8 cellular contexts compared by ENCODE assay signal in genomic region chr19:55258476-55258827, GRCh38. TPM values are rescaled to one million over a fixed set of nuclear protein-coding genes. Genes with fewer than 3 reads are reported as not detected.
DNase-seq lines count a peak whose midpoint lies in the region; ATAC-seq and TF ChIP-seq lines count a peak whose summit lies in the region.

No MANE protein-coding gene starts in this region.

- H3K27me3 Mint-ChIP-seq in brain, result peaks cover 4% of the 10 kb centered on the region
- no peaks in the 10 kb centered on the region for H3K27me3 Mint-ChIP-seq in stimulated activated naive B cell treated with anti-CD40 and anti-IgM and Interleukin-4, amounts not matched to agents 10 μg/mL and 1 μg/mL and 100 μg/mL, for 72 hours

- peak overlapping the region; percentile 98; the same call in 1 of the 2 replicates for H3K4me2 ChIP-seq in OCI-LY7 (ENCODE audit: low read length)

- peaks cover 11% of the 10 kb centered on the region for H3K36me3 Mint-ChIP-seq in brain
- peaks cover 40 to 48% of the 10 kb centered on the region in 2 donors for H3K36me3 Mint-ChIP-seq in stimulated activated naive B cell treated with anti-CD40 and anti-IgM and Interleukin-4, amounts not matched to agents 10 μg/mL and 1 μg/mL and 100 μg/mL, for 72 hours

- H3K9me3 Mint-ChIP-seq in brain, result peaks cover 0 to 4% (median 0%) of the 10 kb centered on the region in 5 experiments
- H3K9me3 Mint-ChIP-seq in stimulated activated naive B cell treated with anti-CD40 and anti-IgM and Interleukin-4, amounts not matched to agents 10 μg/mL and 1 μg/mL and 100 μg/mL, for 72 hours, result no peaks in the 10 kb centered on the region

- CTCF ChIA-PET in HEK293T (lab: Yijun Ruan, JAX) (interaction anchor here (0.9 kb wide), 1 partner anchor 112 kb away, joined by 3 read pairs; no protein-coding TSS in a partner anchor), OCI-LY7 (lab: Charles Lee; ENCODE audit: unreplicated experiment) (no interaction called here)

- H4K20me1 ChIP-seq in OCI-LY7 (ENCODE audit: insufficient read depth, low read length), result no peaks in the 10 kb centered on the region

- H3K9me2 ChIP-seq in OCI-LY7 (ENCODE audit: insufficient read depth, low read length), result no peaks in the 10 kb centered on the region

- intact Hi-C loops in OCI-LY7 (cut with micrococcal nuclease; ENCODE audit: unreplicated experiment), result loop anchor here (2.0 kb wide), 1 partner anchor 80 kb away; no protein-coding TSS in a partner anchor

- peak overlapping the region; percentile 78 for H3K4me3 ChIP-seq in OCI-LY7 (ENCODE audit: low read depth, low read length, poor library complexity, severe bottlenecking)

- POLR2A ChIA-PET in HEK293T (lab: Yijun Ruan, JAX), result interaction anchor here (0.7 to 2.8 kb wide), 14 partner anchors 10 to 218 kb away, joined by 3 to 34 read pairs (median 8); partner anchors contain the start of genes BRSK1, DNAAF3, HSPBP1 and SYT5
- POLR2A ChIA-PET in OCI-LY7 (lab: Charles Lee), result interaction anchor here (3.9 kb wide), 1 partner anchor 18 kb away, joined by 32 read pairs; no protein-coding TSS in a partner anchor

- H3K4me3 Mint-ChIP-seq in brain, result peak overlapping the region; percentile 83 to 93 (median 93)
- H3K4me3 Mint-ChIP-seq in stimulated activated naive B cell treated with anti-CD40 and anti-IgM and Interleukin-4, amounts not matched to agents 10 μg/mL and 1 μg/mL and 100 μg/mL, for 72 hours, result peak overlapping the region; percentile 77 to 98

- H3K27ac Mint-ChIP-seq in brain, result peak overlapping the region in 1 of 5 experiments; percentile 87
- peak overlapping the region; percentile 98 for H3K27ac Mint-ChIP-seq in stimulated activated naive B cell treated with anti-CD40 and anti-IgM and Interleukin-4, amounts not matched to agents 10 μg/mL and 1 μg/mL and 100 μg/mL, for 72 hours

- no peak overlapping the region for H2AFZ ChIP-seq in OCI-LY7 (ENCODE audit: low read length)

- no peak for TF ChIP-seq CTCF in OCI-LY7 (conservative IDR thresholded peaks at IDR 0.05; ENCODE audit: low read length)
- TF ChIP-seq CTCF in brain (conservative IDR thresholded peaks at IDR 0.05), result no peak

- peak; percentile 80 for DNase-seq in GM03348 (ENCODE audit: low spot score)
- peak; percentile 32 for DNase-seq in HEK293T (ENCODE audit: extremely low spot score)
- no peak for DNase-seq in OCI-LY7 (ENCODE audit: low spot score)
- no peak for DNase-seq in left lobe of liver (ENCODE audit: low spot score)
- DNase-seq in stimulated activated naive B cell treated with anti-CD40 and anti-IgM and Interleukin-4, amounts not matched to agents 10 μg/mL and 1 μg/mL and 100 μg/mL, for 72 hours, result peak; percentile 38
- no peak for DNase-seq in globus pallidus (ENCODE audit: low spot score)
- no peak for DNase-seq in NCI-H82 (lab: John Stamatoyannopoulos, UW)

- H3K79me2 ChIP-seq in OCI-LY7 (ENCODE audit: insufficient read depth, low read depth, low read length), result peaks cover 45% of the 10 kb centered on the region

- H3K27ac ChIP-seq in OCI-LY7 (ENCODE audit: low read depth, low read length, poor library complexity, severe bottlenecking), result peak overlapping the region; percentile 97

- H3K4me1 Mint-ChIP-seq in brain, result peaks cover 56% of the 10 kb centered on the region
- peaks cover 30 to 59% of the 10 kb centered on the region in 2 donors for H3K4me1 Mint-ChIP-seq in stimulated activated naive B cell treated with anti-CD40 and anti-IgM and Interleukin-4, amounts not matched to agents 10 μg/mL and 1 μg/mL and 100 μg/mL, for 72 hours

- peak; percentile 26 for ATAC-seq in left lobe of liver
- peak; percentile 7 to 10 for ATAC-seq in stimulated activated naive B cell treated with anti-CD40 and anti-IgM and Interleukin-4, amounts not matched to agents 10 μg/mL and 1 μg/mL and 100 μg/mL, for 72 hours (replicated peaks)

- TSS peak; percentile 73 for BruUV-seq in OCI-LY7 (replicated peaks; lab: Mats Ljungman, UMichigan)

- H3K9me3 ChIP-seq in OCI-LY7 (ENCODE audit: low read length), result no peaks in the 10 kb centered on the region

- peaks cover 50% of the 10 kb centered on the region for H3K36me3 ChIP-seq in OCI-LY7 (ENCODE audit: insufficient read depth, low read length)

- peaks cover 42% of the 10 kb centered on the region for H3K4me1 ChIP-seq in OCI-LY7 (ENCODE audit: insufficient read depth, low read length, poor library complexity, severe bottlenecking)

TF ChIP-seq in HEK293T, 16 proteins besides CTCF, POLR2A, EP300 and RAD21:
- no peak for TF ChIP-seq SUZ12 (IDR thresholded peaks at IDR 0.05)
- no peak for TF ChIP-seq LEF1 (IDR thresholded peaks at IDR 0.05; ENCODE audit: borderline replicate concordance)
- TF ChIP-seq FOXK2 (IDR thresholded peaks at IDR 0.05), result no peak
- no peak for TF ChIP-seq SP1 (IDR thresholded peaks at IDR 0.05)
- TF ChIP-seq ARNT (IDR thresholded peaks at IDR 0.05), result no peak
- no peak for TF ChIP-seq TARDBP (IDR thresholded peaks at IDR 0.05)
- TF ChIP-seq FOXM1 (IDR thresholded peaks at IDR 0.05; ENCODE audit: borderline replicate concordance), result no peak
- no peak for TF ChIP-seq FOXA1 (IDR thresholded peaks at IDR 0.05)
- TF ChIP-seq BHLHE40 (IDR thresholded peaks at IDR 0.05; ENCODE audit: borderline replicate concordance), result no peak
- no peak for TF ChIP-seq CTBP1 (IDR thresholded peaks at IDR 0.05; ENCODE audit: borderline replicate concordance)
- no peak for TF ChIP-seq ELF4 (IDR thresholded peaks at IDR 0.05)
- no peak for TF ChIP-seq L3MBTL2 (conservative IDR thresholded peaks at IDR 0.05)
- TF ChIP-seq ZNF384 (IDR thresholded peaks at IDR 0.05), result no peak
- no peak for TF ChIP-seq PKNOX1 (IDR thresholded peaks at IDR 0.05)
- no peak for TF ChIP-seq HDGF (IDR thresholded peaks at IDR 0.05; ENCODE audit: borderline replicate concordance)
- TF ChIP-seq NFRKB (IDR thresholded peaks at IDR 0.05), result no peak

RNA-seq across cellular contexts. Expression of gene PPP6R1, which starts 0.4 kb away (rescaled TPM):
- total RNA-seq in OCI-LY7 (2014; rRNA removed; shearing (Covaris generic)), result 82.0 and 89.6 TPM in 2 replicates
- total RNA-seq in OCI-LY7 (2022), result 156 and 161 TPM in 2 replicates
- 61.8 TPM for polyA plus RNA-seq in brain (ENCODE audit: insufficient read depth, low read depth, low replicate concordance)
- 30.3 TPM for total RNA-seq in left lobe of liver

RNA-seq across cellular contexts. Expression of gene HSPBP1, which starts 21.5 kb away (rescaled TPM):
- 41.3 and 50.5 TPM in 2 replicates for total RNA-seq in OCI-LY7 (2014; rRNA removed; shearing (Covaris generic))
- 31.9 and 38.7 TPM in 2 replicates for total RNA-seq in OCI-LY7 (2022)
- polyA plus RNA-seq in brain (ENCODE audit: insufficient read depth, low read depth, low replicate concordance), result 97.1 TPM
- total RNA-seq in left lobe of liver, result 15.7 TPM

RNA-seq across cellular contexts. Expression of gene BRSK1, which starts 25.3 kb away (rescaled TPM):
- total RNA-seq in OCI-LY7 (2014; rRNA removed; shearing (Covaris generic)), result 15.9 and 16.1 TPM in 2 replicates
- total RNA-seq in OCI-LY7 (2022) (23.9 and 25.7 TPM in 2 replicates), left lobe of liver (0.55 TPM)
- polyA plus RNA-seq in brain (ENCODE audit: insufficient read depth, low read depth, low replicate concordance), result 111 TPM

RNA-seq across cellular contexts. Expression of gene TMEM86B, which starts 29.9 kb away (rescaled TPM):
- total RNA-seq in OCI-LY7 (2014; rRNA removed; shearing (Covaris generic)), result 6.7 and 8.1 TPM in 2 replicates
- 13.7 and 13.8 TPM in 2 replicates for total RNA-seq in OCI-LY7 (2022)
- 7.0 TPM for polyA plus RNA-seq in brain (ENCODE audit: insufficient read depth, low read depth, low replicate concordance)
- total RNA-seq in left lobe of liver, result 15.5 TPM

RNA-seq across cellular contexts. Expression of gene PTPRH, which starts 49.2 kb away (rescaled TPM):
- total RNA-seq in OCI-LY7 (2014; rRNA removed; shearing (Covaris generic)), result not detected in 2 replicates
- total RNA-seq in OCI-LY7 (2022), result not detected in 2 replicates
- 4.5 TPM for polyA plus RNA-seq in brain (ENCODE audit: insufficient read depth, low read depth, low replicate concordance)
- total RNA-seq in left lobe of liver, result 6.3 TPM

Comparison
In these comparisons a context has a peak if more than half of its experiments do, and no peak if none do; other contexts are left out.
1. DNase-seq: peak in GM03348 (single experiment), HEK293T (single experiment) and stimulated activated naive B cell treated with anti-CD40 and anti-IgM and Interleukin-4, amounts not matched to agents 10 μg/mL and 1 μg/mL and 100 μg/mL, for 72 hours (single experiment); none in OCI-LY7 (single experiment), left lobe of liver (single experiment), globus pallidus (single experiment) and NCI-H82 (single experiment).
2. RNA of gene BRSK1, which starts 25.3 kb away (total RNA-seq): 15.9 to 25.7 TPM in OCI-LY7; 0.55 TPM in left lobe of liver (single experiment); every median in the first group is over 10 times any median in the second.